ENCODE assay signal across 10 cellular contexts in genomic region chr10:117543999-117544728, GRCh38. TPM values are rescaled to one million over a fixed set of nuclear protein-coding genes. Genes with fewer than 3 reads are reported as not detected.
DNase-seq lines count a peak whose midpoint lies in the region; ATAC-seq and TF ChIP-seq lines count a peak whose summit lies in the region.
"Had no signal": no experiment of that assay in that cellular context is flagged by ENCODE, and none has a peak within 500 bp of the region (broad histone marks: within the 10 kb centered on the region; RNA-seq: fewer than 3 reads in every experiment).

No MANE protein-coding gene starts in this region.

- H3K27ac ChIP-seq in brain microvascular endothelial cell, result no peak overlapping the region
- H3K27ac ChIP-seq in lower lobe of right lung, result no peak overlapping the region
- H3K27ac ChIP-seq in upper lobe of right lung, result no peak overlapping the region

- H3K4me3 Mint-ChIP-seq in activated naive CD4-positive, alpha-beta T cell treated with anti-CD3 and anti-CD28 coated beads for 36 hours, result peak overlapping the region; percentile 53

- DNase-seq in activated naive CD4-positive, alpha-beta T cell treated with anti-CD3 and anti-CD28 coated beads for 36 hours, result no peak
- DNase-seq in activated naive CD4-positive, alpha-beta T cell treated with anti-CD3 and anti-CD28 coated beads, Interleukin-2, amount 50 U/mL, for 72 hours (ENCODE audit: low spot score in 2 of 2), result no peak
- no peak for DNase-seq in brain microvascular endothelial cell
- no peak for DNase-seq in lower lobe of right lung
- DNase-seq in upper lobe of right lung, result no peak
- DNase-seq in NK-92 treated with Interleukin-12 subunit alpha and Interleukin-12 subunit beta, amount 100 ng/mL, for 24 hours (lab: John Stamatoyannopoulos, UW), result no peak
- DNase-seq: COR-L47 had no signal

- intact Hi-C loops in activated naive CD4-positive, alpha-beta T cell treated with anti-CD3 and anti-CD28 coated beads for 36 hours (cut with micrococcal nuclease), result loop anchor here (1.0 to 10.0 kb wide), 5 partner anchors 11 to 405 kb away; partner anchors contain the start of genes PDZD8 and VAX1
- intact Hi-C loops in lower lobe of right lung (cut with DNase I) (no loop called here), upper lobe of right lung (cut with DNase I) (no loop called here)

- H3K27me3 Mint-ChIP-seq in activated naive CD4-positive, alpha-beta T cell treated with anti-CD3 and anti-CD28 coated beads for 36 hours (ENCODE audit: low read depth), result peaks cover 75% of the 10 kb centered on the region

- H3K27me3 ChIP-seq in brain microvascular endothelial cell (replicated peaks), result peaks cover 65% of the 10 kb centered on the region
- H3K27me3 ChIP-seq in lower lobe of right lung (ENCODE audit: low read depth), result peaks cover 98% of the 10 kb centered on the region
- peaks cover 97% of the 10 kb centered on the region for H3K27me3 ChIP-seq in upper lobe of right lung

- peaks cover 45% of the 10 kb centered on the region for H3K4me1 Mint-ChIP-seq in activated naive CD4-positive, alpha-beta T cell treated with anti-CD3 and anti-CD28 coated beads for 36 hours (ENCODE audit: low read depth)

- H3K27ac Mint-ChIP-seq in activated naive CD4-positive, alpha-beta T cell treated with anti-CD3 and anti-CD28 coated beads for 36 hours, result no peak overlapping the region
- peak overlapping the region in 1 of 2 donors; percentile 88 for H3K27ac Mint-ChIP-seq in activated naive CD4-positive, alpha-beta T cell treated with anti-CD3 and anti-CD28 coated beads, Interleukin-2, amount 50 U/mL, for 72 hours

- H3K36me3 ChIP-seq in brain microvascular endothelial cell (replicated peaks) (no peaks in the 10 kb centered on the region), lower lobe of right lung (no peaks in the 10 kb centered on the region), upper lobe of right lung (no peaks in the 10 kb centered on the region)

- no peaks in the 10 kb centered on the region for H3K36me3 Mint-ChIP-seq in activated naive CD4-positive, alpha-beta T cell treated with anti-CD3 and anti-CD28 coated beads for 36 hours (ENCODE audit: low read depth)
- H3K36me3 Mint-ChIP-seq in activated naive CD4-positive, alpha-beta T cell treated with anti-CD3 and anti-CD28 coated beads, Interleukin-2, amount 50 U/mL, for 72 hours, result peaks cover 0 to 18% of the 10 kb centered on the region in 2 donors

- no peak for ATAC-seq in activated naive CD4-positive, alpha-beta T cell treated with anti-CD3 and anti-CD28 coated beads, Interleukin-2, amount 50 U/mL, for 72 hours
- ATAC-seq in lower lobe of right lung (no peak), upper lobe of right lung (no peak), HG02970 (IDR thresholded peaks at IDR 0.05; ENCODE audit: low FRiP score, unreplicated experiment) (no peak), HG03521 (IDR thresholded peaks at IDR 0.05; ENCODE audit: unreplicated experiment) (no peak)

- TF ChIP-seq CTCF in brain microvascular endothelial cell (IDR thresholded peaks at IDR 0.05; ENCODE audit: low read depth, low read length, missing control alignments) (peak; percentile 12), lower lobe of right lung (IDR thresholded peaks at IDR 0.05) (no peak), upper lobe of right lung (IDR thresholded peaks at IDR 0.05) (no peak)

- no peaks in the 10 kb centered on the region for H3K9me3 Mint-ChIP-seq in activated naive CD4-positive, alpha-beta T cell treated with anti-CD3 and anti-CD28 coated beads for 36 hours
- H3K9me3 Mint-ChIP-seq in activated naive CD4-positive, alpha-beta T cell treated with anti-CD3 and anti-CD28 coated beads, Interleukin-2, amount 50 U/mL, for 72 hours, result no peaks in the 10 kb centered on the region

- H3K4me3 ChIP-seq in brain microvascular endothelial cell (ENCODE audit: low read depth, low read length) (peak overlapping the region; percentile 45), lower lobe of right lung (peak overlapping the region; percentile 33), upper lobe of right lung (peak overlapping the region; percentile 4)

- H3K9me3 ChIP-seq in lower lobe of right lung (no peaks in the 10 kb centered on the region), upper lobe of right lung (no peaks in the 10 kb centered on the region)

- in situ Hi-C loops in brain microvascular endothelial cell (cut with HindIII; ENCODE audit: low pct_ligation_motif_present, low sequenced_read_pairs), result no loop called here

- H3K4me1 ChIP-seq in lower lobe of right lung (peaks cover 29% of the 10 kb centered on the region), upper lobe of right lung (peaks cover 28% of the 10 kb centered on the region)

- CTCF ChIA-PET in activated naive CD4-positive, alpha-beta T cell treated with anti-CD3 and anti-CD28 coated beads for 36 hours (lab: Charles Lee), result no interaction called here

RNA-seq across cellular contexts. Expression of gene EMX2, which starts 1.6 kb away (rescaled TPM):
- not detected for total RNA-seq in activated naive CD4-positive, alpha-beta T cell treated with anti-CD3 and anti-CD28 coated beads for 36 hours
- not detected for total RNA-seq in activated naive CD4-positive, alpha-beta T cell treated with anti-CD3 and anti-CD28 coated beads, Interleukin-2, amount 50 U/mL, for 72 hours
- not detected for total RNA-seq in lower lobe of right lung
- total RNA-seq in upper lobe of right lung, result not detected
- total RNA-seq: T-helper 1 cell treated with Interleukin-12 subunit alpha and Interleukin-12 subunit beta and Interleukin-4 antibody, amounts not matched to agents 30 ng/mL and 1 ng/mL, for 36 hours had no signal
